In the genomic region with DNA sequence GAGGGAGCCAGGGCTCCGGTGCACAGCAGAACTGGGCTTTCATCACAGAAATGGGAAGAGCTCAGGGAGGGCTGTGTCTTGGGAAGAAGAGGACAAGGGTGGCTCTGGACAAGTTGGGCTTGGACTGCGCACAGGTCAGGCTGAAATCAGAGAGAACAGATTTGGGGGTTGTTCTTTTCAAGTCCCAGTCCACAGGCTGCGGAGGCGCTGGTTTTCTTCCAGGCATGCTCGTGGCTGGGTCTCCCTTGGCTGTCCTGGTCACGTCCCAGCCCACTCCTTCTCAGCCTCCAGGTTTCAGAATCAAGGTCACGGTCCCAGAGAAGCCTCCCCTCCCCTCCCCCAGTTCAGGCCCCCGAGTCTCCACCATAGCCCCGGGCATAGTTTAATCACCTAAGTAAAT, we compare ENCODE assay signal across 20 cellular contexts.
"Had no signal": no experiment of that assay in that cellular context is flagged by ENCODE, and none has a peak within 500 bp of the region (broad histone marks: within the 10 kb centered on the region; RNA-seq: fewer than 3 reads in every experiment).

No MANE protein-coding gene starts in this region.

- H3K4me1 ChIP-seq: ascending aorta, breast epithelium, prostate gland, right atrium auricular region had no signal

- H3K9me3 Mint-ChIP-seq: activated CD4-positive, alpha-beta T cell treated with anti-CD3 and anti-CD28 coated beads, Interleukin-2, amount 10 ng/mL, durations not matched to agents 24 days and 14 days; activated naive CD4-positive, alpha-beta T cell treated with anti-CD3 and anti-CD28 coated beads for 36 hours; activated naive CD8-positive, alpha-beta T cell treated with anti-CD3 and anti-CD28 coated beads, Interleukin-2, amount 50 U/mL, for 24 hours; activated T-cell treated with anti-CD3 and anti-CD28 coated beads, Interleukin-2, amount 50 U/mL, for 4 hours; dendritic cell treated with granulocyte-macrophage colony-stimulating factor and Interleukin-4, amounts not matched to agents 40 ng/mL and 50 ng/mL, for 4 days had no signal

- H3K27ac ChIP-seq: ascending aorta, breast epithelium, prostate gland, right atrium auricular region, tibial artery had no signal

- H3K36me3 ChIP-seq: ascending aorta, breast epithelium, prostate gland, right atrium auricular region, tibial artery had no signal

- H3K27ac Mint-ChIP-seq: activated CD4-positive, alpha-beta T cell treated with anti-CD3 and anti-CD28 coated beads, Interleukin-2, amount 10 ng/mL, durations not matched to agents 24 days and 14 days; activated CD8-positive, alpha-beta T cell treated with anti-CD3 and anti-CD28 coated beads, Interleukin-2, amount 10 ng/mL, durations not matched to agents 7 days and 5 days; activated naive CD4-positive, alpha-beta T cell treated with anti-CD3 and anti-CD28 coated beads for 36 hours; activated naive CD8-positive, alpha-beta T cell treated with anti-CD3 and anti-CD28 coated beads, Interleukin-2, amount 50 U/mL, for 24 hours; dendritic cell treated with granulocyte-macrophage colony-stimulating factor and Interleukin-4, amounts not matched to agents 40 ng/mL and 50 ng/mL, for 4 days had no signal

- H3K27me3 Mint-ChIP-seq: dendritic cell treated with granulocyte-macrophage colony-stimulating factor and Interleukin-4, amounts not matched to agents 40 ng/mL and 50 ng/mL, for 4 days had no signal

- ATAC-seq: activated CD8-positive, alpha-beta T cell treated with anti-CD3 and anti-CD28 coated beads, Interleukin-2, amount 10 ng/mL, durations not matched to agents 7 days and 5 days; activated naive CD8-positive, alpha-beta T cell treated with anti-CD3 and anti-CD28 coated beads, Interleukin-2, amount 50 U/mL, for 24 hours; activated T-cell treated with anti-CD3 and anti-CD28 coated beads, Interleukin-2, amount 50 U/mL, for 4 hours; naive thymus-derived CD8-positive, alpha-beta T cell; stimulated activated naive CD8-positive, alpha-beta T cell treated with anti-CD3 and anti-CD28 coated beads, Interleukin-15, Interleukin-2, amounts not matched to agents 100 U/mL and 50 U/mL, for 24 hours had no signal

- H3K4me3 ChIP-seq: ascending aorta, breast epithelium, prostate gland, right atrium auricular region, tibial artery had no signal

- H3K9me3 ChIP-seq: ascending aorta, breast epithelium, prostate gland, right atrium auricular region, tibial artery had no signal

- DNase-seq: activated CD4-positive, alpha-beta T cell treated with anti-CD3 and anti-CD28 coated beads, Interleukin-2, amount 10 ng/mL, durations not matched to agents 24 days and 14 days; activated CD8-positive, alpha-beta T cell treated with anti-CD3 and anti-CD28 coated beads, Interleukin-2, amount 10 ng/mL, durations not matched to agents 7 days and 5 days; activated naive CD4-positive, alpha-beta T cell treated with anti-CD3 and anti-CD28 coated beads for 36 hours; activated naive CD8-positive, alpha-beta T cell treated with anti-CD3 and anti-CD28 coated beads, Interleukin-2, amount 50 U/mL, for 24 hours; activated T-cell treated with anti-CD3 and anti-CD28 coated beads, Interleukin-2, amount 50 U/mL, for 4 hours; effector memory CD4-positive, alpha-beta T cell; naive thymus-derived CD8-positive, alpha-beta T cell; stimulated activated CD4-positive, alpha-beta T cell treated with anti-CD3 and anti-CD28 coated beads, Interleukin-12 subunit alpha, Interleukin-12 subunit beta, amount 100 ng/mL, for 4 hours; stimulated activated CD4-positive, alpha-beta T cell treated with anti-CD3 and anti-CD28 coated beads, Interleukin-1b, Interleukin-23, amount 100 ng/mL, for 48 hours; stimulated activated CD8-positive, alpha-beta memory T cell treated with anti-CD3 and anti-CD28 coated beads, Interleukin-4, amount 100 ng/mL, for 48 hours; stimulated activated naive CD8-positive, alpha-beta T cell treated with anti-CD3 and anti-CD28 coated beads, Interleukin-15, Interleukin-2, amounts not matched to agents 100 U/mL and 50 U/mL, for 24 hours; substantia nigra; T-helper 1 cell; T-helper 9 cell; tibial artery had no signal

- H3K27me3 ChIP-seq: ascending aorta, breast epithelium, right atrium auricular region, tibial artery had no signal

- H3K4me3 Mint-ChIP-seq: activated CD4-positive, alpha-beta T cell treated with anti-CD3 and anti-CD28 coated beads, Interleukin-2, amount 10 ng/mL, durations not matched to agents 24 days and 14 days; activated CD8-positive, alpha-beta T cell treated with anti-CD3 and anti-CD28 coated beads, Interleukin-2, amount 10 ng/mL, durations not matched to agents 7 days and 5 days; activated naive CD4-positive, alpha-beta T cell treated with anti-CD3 and anti-CD28 coated beads for 36 hours; activated naive CD8-positive, alpha-beta T cell treated with anti-CD3 and anti-CD28 coated beads, Interleukin-2, amount 50 U/mL, for 24 hours; activated T-cell treated with anti-CD3 and anti-CD28 coated beads, Interleukin-2, amount 50 U/mL, for 4 hours; dendritic cell treated with granulocyte-macrophage colony-stimulating factor and Interleukin-4, amounts not matched to agents 40 ng/mL and 50 ng/mL, for 4 days; naive thymus-derived CD8-positive, alpha-beta T cell had no signal
